In genomic region chr1:116502915-116503314, GRCh38 we compare ENCODE assay signal across 1 cellular context.
TF ChIP-seq lines count a peak whose summit lies in the region.

No MANE protein-coding gene starts in this region.

TF ChIP-seq in K562, 482 proteins besides CTCF, POLR2A, EP300 and RAD21 (continued from another document):
- TF ChIP-seq FOXM1 (IDR thresholded peaks at IDR 0.05; ENCODE audit: low read depth) (0 out of 2 replicates have a peak, but pooled peaks have one; percentile 13), FOXM1 (CRISPR knock-in tag; IDR thresholded peaks at IDR 0.05; ENCODE audit: low read depth) (no peak), POLR2G (IDR thresholded peaks at IDR 0.05; ENCODE audit: low read depth, low read length) (no peak), DPF2 (IDR thresholded peaks at IDR 0.05) (peak; percentile 62), ZNF316 (IDR thresholded peaks at IDR 0.05) (peak; percentile 80), DNMT1 (IDR thresholded peaks at IDR 0.05) (0 out of 2 replicates have a peak, but pooled peaks have one; percentile 13), USF2 (CRISPR knock-in tag; IDR thresholded peaks at IDR 0.05) (no peak), POLR2AphosphoS5 (IDR thresholded peaks at IDR 0.05; ENCODE audit: control insufficient read depth, insufficient read depth, low read depth, low read length) (peak; percentile 45; the same call in 1 of the 2 replicates), SMARCA4 (IDR thresholded peaks at IDR 0.05) (no peak), ARID1B (IDR thresholded peaks at IDR 0.05) (peak; percentile 63), EGR1 (conservative IDR thresholded peaks at IDR 0.05) (peak; percentile 23; the same call in 1 of the 2 replicates), NCOR1 (IDR thresholded peaks at IDR 0.05) (peak; percentile 55; the same call in 1 of the 2 replicates), ATF7 (IDR thresholded peaks at IDR 0.05) (no peak), POLR3A (IDR thresholded peaks at IDR 0.05; ENCODE audit: borderline replicate concordance, extremely low read depth, insufficient read depth, insufficient read length) (no peak), CUX1 (CRISPR knock-in tag; IDR thresholded peaks at IDR 0.05) (peak; percentile 69; the same call in 1 of the 2 replicates), ZNF644 (tag; IDR thresholded peaks at IDR 0.05; ENCODE audit: low read depth) (no peak), PRMT5 (CRISPR knock-in tag; IDR thresholded peaks at IDR 0.05) (no peak), CREM (IDR thresholded peaks at IDR 0.05; ENCODE audit: low read depth) (0 out of 2 replicates have a peak, but pooled peaks have one; percentile 5), SP2 (IDR thresholded peaks at IDR 0.05; ENCODE audit: extremely low read depth, low read depth, low read length, poor library complexity, severe bottlenecking) (no peak), DACH1 (IDR thresholded peaks at IDR 0.05; ENCODE audit: partially characterized antibody) (no peak), SFPQ (IDR thresholded peaks at IDR 0.05; ENCODE audit: low read depth, low read length) (no peak), TRIM24 (IDR thresholded peaks at IDR 0.05) (0 out of 4 replicates have a peak, but pooled peaks of 1 of the 2 experiments have one; percentile 11), ZBTB1 (CRISPR knock-in tag; IDR thresholded peaks at IDR 0.05; ENCODE audit: borderline replicate concordance, low read depth) (no peak), HMBOX1 (IDR thresholded peaks at IDR 0.05) (peak; percentile 47; the same call in 1 of the 2 replicates), PTRF (tag; IDR thresholded peaks at IDR 0.05) (no peak), MEF2A (IDR thresholded peaks at IDR 0.05; ENCODE audit: control insufficient read depth, low read depth, low read length) (no peak), NRF1 (conservative IDR thresholded peaks at IDR 0.05 in 1 of 2, IDR thresholded peaks at IDR 0.05 in 1 of 2) (no peak), TEAD4 (IDR thresholded peaks at IDR 0.05; ENCODE audit: low read length) (peak; percentile 68; the same call in 1 of the 2 replicates), TEAD4 (CRISPR knock-in tag; IDR thresholded peaks at IDR 0.05; ENCODE audit: borderline replicate concordance) (no peak), ELF1 (tag; IDR thresholded peaks at IDR 0.05) (no peak), ZNF133 (CRISPR knock-in tag; IDR thresholded peaks at IDR 0.05) (no peak), ZNF778 (CRISPR knock-in tag; IDR thresholded peaks at IDR 0.05) (no peak), ZNF431 (CRISPR knock-in tag; IDR thresholded peaks at IDR 0.05) (no peak), ZNF395 (CRISPR knock-in tag; IDR thresholded peaks at IDR 0.05) (0 out of 2 replicates have a peak, but pooled peaks have one; percentile 27), GATA2 (CRISPR knock-in tag; IDR thresholded peaks at IDR 0.05) (no peak), MITF (IDR thresholded peaks at IDR 0.05) (no peak), CAMTA2 (CRISPR knock-in tag; conservative IDR thresholded peaks at IDR 0.05) (no peak), GATAD2B (IDR thresholded peaks at IDR 0.05; ENCODE audit: borderline replicate concordance) (0 out of 2 replicates have a peak, but pooled peaks have one; percentile 13), NFIC (IDR thresholded peaks at IDR 0.05) (peak; percentile 26; the same call in 1 of the 2 replicates), KAT2B (IDR thresholded peaks at IDR 0.05; ENCODE audit: low read depth, low read length) (no peak), KLF6 (CRISPR knock-in tag; IDR thresholded peaks at IDR 0.05; ENCODE audit: borderline replicate concordance) (no peak), PTBP1 (IDR thresholded peaks at IDR 0.05; ENCODE audit: low read depth, low read length) (no peak), TCF3 (CRISPR knock-in tag; IDR thresholded peaks at IDR 0.05) (peak; percentile 63), E4F1 (CRISPR knock-in tag; IDR thresholded peaks at IDR 0.05; ENCODE audit: borderline replicate concordance) (no peak), USF1 (CRISPR knock-in tag; IDR thresholded peaks at IDR 0.05) (no peak), CBFA2T3 (IDR thresholded peaks at IDR 0.05) (peak; percentile 87), HEY1 (CRISPR knock-in tag; IDR thresholded peaks at IDR 0.05; ENCODE audit: borderline replicate concordance) (no peak)
TF ChIP-seq in K562: peak in this region for 22.
